ENCODE assay signal across 16 cellular contexts in genomic region chr16:11431915-11432465, GRCh38.
DNase-seq lines count a peak whose midpoint lies in the region; ATAC-seq, FAIRE-seq and TF ChIP-seq lines count a peak whose summit lies in the region.
"Had no signal": no experiment of that assay in that cellular context is flagged by ENCODE, and none has a peak within 500 bp of the region (broad histone marks: within the 10 kb centered on the region; RNA-seq: fewer than 3 reads in every experiment).

No MANE protein-coding gene starts in this region.

- intact Hi-C loops in spleen (cut with DNase I; ENCODE audit: low total_unique reads) = no loop called here

- H3K4me1 ChIP-seq in GM23248 (ENCODE audit: insufficient read depth) (no peaks in the 10 kb centered on the region), spleen (no peaks in the 10 kb centered on the region), SJCRH30 (no peaks in the 10 kb centered on the region)

- 34 to 39% methylated on average over 4 of the region's 4 CpGs for WGBS in GM23248 (ENCODE audit: low coverage in 1 of 2, low lambda C conversion rate in 2 of 2, missing lambda C conversion rate in 2 of 2), 2 experiments
- WGBS in spleen, 5 donors = 72 to 85% (median 78%) methylated on average over 4 of the region's 4 CpGs

- H3K4me3 ChIP-seq in GM23248 (no peak overlapping the region), fibroblast of mammary gland (ENCODE audit: control insufficient read depth, low read depth, low read length) (no peak overlapping the region), spleen (no peak overlapping the region), SJCRH30 (no peak overlapping the region)
- H3K4me3 ChIP-seq: HAP-1, PC-9 had no signal

- no peaks in the 10 kb centered on the region for H4K20me1 ChIP-seq in GM23248 (ENCODE audit: insufficient read depth)

- H3K79me2 ChIP-seq in GM23248 (ENCODE audit: insufficient read depth) = no peaks in the 10 kb centered on the region

- DNase-seq in GM23248 = peak; percentile 37
- DNase-seq in RPMI7951 (ENCODE audit: low read depth) = peak; percentile 29
- DNase-seq in fibroblast of mammary gland (ENCODE audit: low read depth) = peak; percentile 81
- peak; percentile 11 for DNase-seq in spleen
- no peak for DNase-seq in T-helper 17 cell
- no peak for DNase-seq in urothelium cell line (ENCODE audit: low spot score)
- no peak for DNase-seq in SJCRH30
- DNase-seq: ACHN, NCI-H1092 treated with DMSO at 0.1 percent for 48 hours, NCI-H187, NCI-H2171, NCI-H774, PC-9 had no signal

- H3K4me2 ChIP-seq in GM23248 (ENCODE audit: unreplicated experiment) = no peak overlapping the region
- H3K4me2 ChIP-seq: PC-9 had no signal

- TF ChIP-seq CTCF in fibroblast of mammary gland (conservative IDR thresholded peaks at IDR 0.05; ENCODE audit: control insufficient read depth, insufficient read depth, low read depth, low read length) (no peak), spleen (IDR thresholded peaks at IDR 0.05 in 8 of 11, conservative IDR thresholded peaks at IDR 0.05 in 3 of 11) (no peak)

- H3F3A ChIP-seq in GM23248 (ENCODE audit: insufficient read depth) = no peaks in the 10 kb centered on the region

- H3K9me3 ChIP-seq in GM23248 (ENCODE audit: low read depth) (no peaks in the 10 kb centered on the region), spleen (peaks cover 0 to 14% (median 5%) of the 10 kb centered on the region in 8 donors), T-helper 17 cell (ENCODE audit: control insufficient read depth, low read length, poor library complexity, severe bottlenecking) (no peaks in the 10 kb centered on the region), SJCRH30 (replicated peaks) (no peaks in the 10 kb centered on the region)
- H3K9me3 ChIP-seq: HAP-1 had no signal

- no peaks in the 10 kb centered on the region for H3K9me2 ChIP-seq in GM23248 (ENCODE audit: insufficient read depth)

- no peak overlapping the region for H3K9ac ChIP-seq in GM23248

- no peak for ATAC-seq in T-helper 17 cell
- ATAC-seq: Right ventricle myocardium inferior had no signal

- TF ChIP-seq POLR2A in spleen (IDR thresholded peaks at IDR 0.05) = no peak

- no peak for FAIRE-seq in urothelium cell line (lab: Jason Lieb, UNC)

- H2AFZ ChIP-seq in GM23248 = no peak overlapping the region
- H2AFZ ChIP-seq: PC-9 had no signal

- H3K27ac ChIP-seq in GM23248 (no peak overlapping the region), spleen (no peak overlapping the region), SJCRH30 (no peak overlapping the region)
- H3K27ac ChIP-seq: PC-9 had no signal

- H3K36me3 ChIP-seq in GM23248 (ENCODE audit: low read depth) (no peaks in the 10 kb centered on the region), spleen (no peaks in the 10 kb centered on the region), SJCRH30 (no peaks in the 10 kb centered on the region)
- H3K36me3 ChIP-seq: HAP-1 had no signal

- no peaks in the 10 kb centered on the region for H3K4me1 Mint-ChIP-seq in T-helper 17 cell
- H3K4me1 Mint-ChIP-seq: CD8-positive, alpha-beta memory T cell had no signal

- no peak overlapping the region for H3K4me3 Mint-ChIP-seq in T-helper 17 cell
- H3K4me3 Mint-ChIP-seq: CD8-positive, alpha-beta memory T cell had no signal

- H3K27me3 Mint-ChIP-seq in T-helper 17 cell = peaks cover 19% of the 10 kb centered on the region

- in situ Hi-C loops in GM23248 (cut with MboI) = no loop called here

- no peaks in the 10 kb centered on the region; the same call in 1 of the 2 replicates for H3K27me3 ChIP-seq in GM23248 (replicated peaks; ENCODE audit: insufficient read depth)
- H3K27me3 ChIP-seq in spleen (replicated peaks in 1 of 7) = peaks cover 0 to 16% (median 0%) of the 10 kb centered on the region in 7 donors
- no peaks in the 10 kb centered on the region for H3K27me3 ChIP-seq in SJCRH30

- H3K36me3 Mint-ChIP-seq in T-helper 17 cell (ENCODE audit: low read depth) = no peaks in the 10 kb centered on the region

- no peak overlapping the region for H3K27ac Mint-ChIP-seq in T-helper 17 cell
- H3K27ac Mint-ChIP-seq: CD8-positive, alpha-beta memory T cell had no signal

Comparison
In these comparisons a context has a peak if more than half of its experiments do, and no peak if none do; other contexts are left out.
1. DNase-seq: peak in GM23248 (single experiment), RPMI7951 (single experiment), fibroblast of mammary gland (single experiment) and spleen (single experiment); none in T-helper 17 cell (0 of 3), urothelium cell line (single experiment) and SJCRH30 (0 of 2).